Comparison of ENCODE assay signal across 13 cellular contexts in the genomic region with DNA sequence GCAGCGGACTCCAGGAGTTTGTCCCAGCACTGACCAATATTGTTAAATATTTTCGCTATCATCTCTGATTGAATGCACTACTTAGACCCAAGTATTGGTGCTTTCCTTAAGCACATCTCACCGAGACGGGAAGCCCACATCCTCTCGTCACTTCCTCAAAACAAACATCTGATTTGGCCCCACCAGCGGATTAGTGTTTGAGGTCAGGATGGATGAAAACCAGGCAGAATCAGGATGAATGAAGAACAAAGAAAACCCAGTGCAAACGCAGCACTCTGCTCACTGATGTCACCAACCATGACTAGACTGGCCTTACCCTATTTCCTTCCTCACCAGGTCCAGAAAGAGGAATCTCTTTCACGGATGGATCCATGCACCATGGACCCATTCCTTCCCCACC. TPM values are rescaled to one million over a fixed set of nuclear protein-coding genes. Genes with fewer than 3 reads are reported as not detected.
A peak's percentile ranks its signal among the peaks of the same experiment; 100 is the strongest.
DNase-seq lines count a peak whose midpoint lies in the region; ATAC-seq and TF ChIP-seq lines count a peak whose summit lies in the region.
"Had no signal": no experiment of that assay in that cellular context is flagged by ENCODE, and none has a peak within 500 bp of the region (broad histone marks: within the 10 kb centered on the region; RNA-seq: fewer than 3 reads in every experiment).

No MANE protein-coding gene starts in this region.

- no peaks in the 10 kb centered on the region for H4K20me1 ChIP-seq in OCI-LY7 (ENCODE audit: insufficient read depth, low read length)

- H3K4me3 Mint-ChIP-seq in activated naive CD4-positive, alpha-beta T cell treated with anti-CD3 and anti-CD28 coated beads for 36 hours: no peak overlapping the region
- peak overlapping the region; percentile 4 for H3K4me3 Mint-ChIP-seq in activated T-helper 2 cell treated with anti-CD3 and anti-CD28 coated beads, Interferon-gamma antibody, Interleukin-2, Interleukin-4, amounts not matched to agents 10 μg/mL and 5 μg/mL and 100 μg/mL, durations not matched to agents 14 hours and 24 hours and 36 hours (ENCODE audit: low read depth)
- H3K4me3 Mint-ChIP-seq in natural killer cell treated with Interleukin-12 subunit alpha and Interleukin-12 subunit beta and Interleukin-15 and Interleukin-18, amount 100 ng/mL, for 72 hours: peak overlapping the region; percentile 22
- no peak overlapping the region for H3K4me3 Mint-ChIP-seq in progenitor cell of endocrine pancreas (ENCODE audit: low read depth)

- no peaks in the 10 kb centered on the region for H3K27me3 Mint-ChIP-seq in activated naive CD4-positive, alpha-beta T cell treated with anti-CD3 and anti-CD28 coated beads for 36 hours (ENCODE audit: low read depth)
- H3K27me3 Mint-ChIP-seq in activated T-helper 2 cell treated with anti-CD3 and anti-CD28 coated beads, Interferon-gamma antibody, Interleukin-2, Interleukin-4, amounts not matched to agents 10 μg/mL and 5 μg/mL and 100 μg/mL, durations not matched to agents 14 hours and 24 hours and 36 hours (ENCODE audit: low read depth): no peaks in the 10 kb centered on the region
- no peaks in the 10 kb centered on the region for H3K27me3 Mint-ChIP-seq in natural killer cell treated with Interleukin-12 subunit alpha and Interleukin-12 subunit beta and Interleukin-15 and Interleukin-18, amount 100 ng/mL, for 72 hours
- peaks cover 18% of the 10 kb centered on the region for H3K27me3 Mint-ChIP-seq in progenitor cell of endocrine pancreas

- no peaks in the 10 kb centered on the region for H3K9me2 ChIP-seq in OCI-LY7 (ENCODE audit: insufficient read depth, low read length)

- H3K9me3 ChIP-seq in OCI-LY7 (ENCODE audit: low read length): no peaks in the 10 kb centered on the region
- H3K9me3 ChIP-seq: HAP-1 had no signal

- ATAC-seq in natural killer cell treated with Interleukin-12 subunit alpha and Interleukin-12 subunit beta and Interleukin-15 and Interleukin-18, amount 100 ng/mL, for 72 hours: no peak

- no peaks in the 10 kb centered on the region for H3K79me2 ChIP-seq in OCI-LY7 (ENCODE audit: insufficient read depth, low read depth, low read length)

- peaks cover 5% of the 10 kb centered on the region for H3K9me3 Mint-ChIP-seq in activated naive CD4-positive, alpha-beta T cell treated with anti-CD3 and anti-CD28 coated beads for 36 hours
- H3K9me3 Mint-ChIP-seq in activated T-helper 2 cell treated with anti-CD3 and anti-CD28 coated beads, Interferon-gamma antibody, Interleukin-2, Interleukin-4, amounts not matched to agents 10 μg/mL and 5 μg/mL and 100 μg/mL, durations not matched to agents 14 hours and 24 hours and 36 hours: no peaks in the 10 kb centered on the region
- no peaks in the 10 kb centered on the region for H3K9me3 Mint-ChIP-seq in natural killer cell treated with Interleukin-12 subunit alpha and Interleukin-12 subunit beta and Interleukin-15 and Interleukin-18, amount 100 ng/mL, for 72 hours
- H3K9me3 Mint-ChIP-seq in progenitor cell of endocrine pancreas (ENCODE audit: low read depth): no peaks in the 10 kb centered on the region

- DNase-seq in activated naive CD4-positive, alpha-beta T cell treated with anti-CD3 and anti-CD28 coated beads for 36 hours: peak; percentile 70
- DNase-seq in activated naive CD4-positive, alpha-beta T cell treated with anti-CD3 and anti-CD28 coated beads, Interleukin-2, amount 50 U/mL, for 16 hours: no peak
- peak; percentile 33 for DNase-seq in OCI-LY7 (ENCODE audit: low spot score)
- peak; percentile 21 for DNase-seq in activated T-helper 2 cell treated with anti-CD3 and anti-CD28 coated beads, Interferon-gamma antibody, Interleukin-2, Interleukin-4, amounts not matched to agents 10 μg/mL and 5 μg/mL and 100 μg/mL, durations not matched to agents 14 hours and 24 hours and 36 hours (ENCODE audit: low spot score)
- no peak for DNase-seq in natural killer cell treated with Interleukin-12 subunit alpha and Interleukin-12 subunit beta and Interleukin-15 and Interleukin-18, amount 100 ng/mL, for 72 hours (ENCODE audit: low spot score)
- no peak for DNase-seq in progenitor cell of endocrine pancreas (ENCODE audit: low spot score, unreplicated experiment)
- DNase-seq in ureter (ENCODE audit: low spot score): no peak
- DNase-seq in amniotic stem cell (lab: John Stamatoyannopoulos, UW): no peak
- DNase-seq: KG1, NCI-H345, occipital lobe, SHP77 had no signal

- CTCF ChIA-PET in activated naive CD4-positive, alpha-beta T cell treated with anti-CD3 and anti-CD28 coated beads for 36 hours (lab: Charles Lee): no interaction called here
- CTCF ChIA-PET in OCI-LY7 (lab: Charles Lee; ENCODE audit: unreplicated experiment): no interaction called here

- H3K27ac ChIP-seq in OCI-LY7 (ENCODE audit: low read depth, low read length, poor library complexity, severe bottlenecking): no peak overlapping the region

- peaks cover 7% of the 10 kb centered on the region for H3K4me1 ChIP-seq in OCI-LY7 (ENCODE audit: insufficient read depth, low read length, poor library complexity, severe bottlenecking)

- intact Hi-C loops in activated naive CD4-positive, alpha-beta T cell treated with anti-CD3 and anti-CD28 coated beads for 36 hours (cut with micrococcal nuclease): no loop called here
- intact Hi-C loops in OCI-LY7 (cut with micrococcal nuclease; ENCODE audit: unreplicated experiment): loop anchor here (10.0 kb wide), 1 partner anchor 61 kb away; no protein-coding TSS in a partner anchor
- intact Hi-C loops in activated T-helper 2 cell treated with anti-CD3 and anti-CD28 coated beads, Interferon-gamma antibody, Interleukin-2, Interleukin-4, amounts not matched to agents 10 μg/mL and 5 μg/mL and 100 μg/mL, durations not matched to agents 14 hours and 24 hours and 36 hours (cut with micrococcal nuclease): no loop called here

- no peaks in the 10 kb centered on the region for H3K36me3 ChIP-seq in OCI-LY7 (ENCODE audit: insufficient read depth, low read length)
- H3K36me3 ChIP-seq: HAP-1 had no signal

- no TSS peak for BruUV-seq in OCI-LY7 (replicated peaks; lab: Mats Ljungman, UMichigan)

- H3K36me3 Mint-ChIP-seq in activated naive CD4-positive, alpha-beta T cell treated with anti-CD3 and anti-CD28 coated beads for 36 hours (ENCODE audit: low read depth): peaks cover 6% of the 10 kb centered on the region
- H3K36me3 Mint-ChIP-seq in activated T-helper 2 cell treated with anti-CD3 and anti-CD28 coated beads, Interferon-gamma antibody, Interleukin-2, Interleukin-4, amounts not matched to agents 10 μg/mL and 5 μg/mL and 100 μg/mL, durations not matched to agents 14 hours and 24 hours and 36 hours (ENCODE audit: low read depth): peaks cover 64% of the 10 kb centered on the region
- H3K36me3 Mint-ChIP-seq in natural killer cell treated with Interleukin-12 subunit alpha and Interleukin-12 subunit beta and Interleukin-15 and Interleukin-18, amount 100 ng/mL, for 72 hours: peaks cover 24% of the 10 kb centered on the region
- H3K36me3 Mint-ChIP-seq in progenitor cell of endocrine pancreas (ENCODE audit: insufficient read depth): peaks cover 5% of the 10 kb centered on the region

- no peak for TF ChIP-seq CTCF in OCI-LY7 (conservative IDR thresholded peaks at IDR 0.05; ENCODE audit: low read length)
- TF ChIP-seq CTCF in progenitor cell of endocrine pancreas (IDR thresholded peaks at IDR 0.05; ENCODE audit: unreplicated experiment): no peak

- POLR2A ChIA-PET in OCI-LY7 (lab: Charles Lee): no interaction called here

- H2AFZ ChIP-seq in OCI-LY7 (ENCODE audit: low read length): 0 out of 2 replicates have a peak overlapping the region, but pooled peaks have one; percentile 39

- no peak overlapping the region for H3K4me3 ChIP-seq in OCI-LY7 (ENCODE audit: low read depth, low read length, poor library complexity, severe bottlenecking)
- H3K4me3 ChIP-seq: HAP-1 had no signal

- H3K27ac Mint-ChIP-seq in activated naive CD4-positive, alpha-beta T cell treated with anti-CD3 and anti-CD28 coated beads for 36 hours: peak overlapping the region; percentile 26
- H3K27ac Mint-ChIP-seq in activated T-helper 2 cell treated with anti-CD3 and anti-CD28 coated beads, Interferon-gamma antibody, Interleukin-2, Interleukin-4, amounts not matched to agents 10 μg/mL and 5 μg/mL and 100 μg/mL, durations not matched to agents 14 hours and 24 hours and 36 hours: peak overlapping the region; percentile 18
- peak overlapping the region in 1 of 2 donors; percentile 9 for H3K27ac Mint-ChIP-seq in natural killer cell treated with Interleukin-12 subunit alpha and Interleukin-12 subunit beta and Interleukin-15 and Interleukin-18, amount 100 ng/mL, for 72 hours
- H3K27ac Mint-ChIP-seq in progenitor cell of endocrine pancreas: no peak overlapping the region

- H3K4me2 ChIP-seq in OCI-LY7 (ENCODE audit: low read length): peak overlapping the region; percentile 48

- H3K4me1 Mint-ChIP-seq in activated naive CD4-positive, alpha-beta T cell treated with anti-CD3 and anti-CD28 coated beads for 36 hours (ENCODE audit: low read depth): peaks cover 38% of the 10 kb centered on the region
- H3K4me1 Mint-ChIP-seq in activated T-helper 2 cell treated with anti-CD3 and anti-CD28 coated beads, Interferon-gamma antibody, Interleukin-2, Interleukin-4, amounts not matched to agents 10 μg/mL and 5 μg/mL and 100 μg/mL, durations not matched to agents 14 hours and 24 hours and 36 hours (ENCODE audit: low read depth): peaks cover 20% of the 10 kb centered on the region
- H3K4me1 Mint-ChIP-seq in natural killer cell treated with Interleukin-12 subunit alpha and Interleukin-12 subunit beta and Interleukin-15 and Interleukin-18, amount 100 ng/mL, for 72 hours (ENCODE audit: low read depth in 2 of 2): peaks cover 29 to 34% of the 10 kb centered on the region in 2 donors
- peaks cover 10% of the 10 kb centered on the region for H3K4me1 Mint-ChIP-seq in progenitor cell of endocrine pancreas (ENCODE audit: low read depth)

RNA-seq across cellular contexts. Expression of a gene that starts 6.0 kb away (rescaled TPM):
- 1 to 10 TPM; 7.1 to 7.4 TPM for total RNA-seq in activated naive CD4-positive, alpha-beta T cell treated with anti-CD3 and anti-CD28 coated beads for 36 hours
- total RNA-seq in OCI-LY7 (2014; rRNA removed; shearing (Covaris generic)): 0.41 TPM in 1 of 2 replicates, not detected in the other
- total RNA-seq in OCI-LY7 (2022): 0.57 and 0.76 TPM in 2 replicates
- total RNA-seq in activated T-helper 2 cell treated with anti-CD3 and anti-CD28 coated beads, Interferon-gamma antibody, Interleukin-2, Interleukin-4, amounts not matched to agents 10 μg/mL and 5 μg/mL and 100 μg/mL, durations not matched to agents 14 hours and 24 hours and 36 hours: 19.9 and 21.2 TPM in 2 replicates
- total RNA-seq in natural killer cell treated with Interleukin-12 subunit alpha and Interleukin-12 subunit beta and Interleukin-15 and Interleukin-18, amount 100 ng/mL, for 72 hours: 100 to 1,000 TPM in 1 of 2 donors, 10 to 100 TPM in 1; 83.6 to 172 TPM
- 10.5 and 12.5 TPM in 2 replicates for total RNA-seq in progenitor cell of endocrine pancreas
- 9.6 TPM for total RNA-seq in ureter

RNA-seq across cellular contexts. Expression of a gene that starts 24.4 kb away (rescaled TPM):
- total RNA-seq in activated naive CD4-positive, alpha-beta T cell treated with anti-CD3 and anti-CD28 coated beads for 36 hours: under 1 TPM; 0.64 to 0.67 TPM
- 0.05 TPM in 1 of 2 replicates, not detected in the other for total RNA-seq in OCI-LY7 (2014; rRNA removed; shearing (Covaris generic))
- total RNA-seq in OCI-LY7 (2022) (not detected in 2 replicates), progenitor cell of endocrine pancreas (60.9 and 71.6 TPM in 2 replicates), ureter (6.6 TPM)
- 0.39 and 0.44 TPM in 2 replicates for total RNA-seq in activated T-helper 2 cell treated with anti-CD3 and anti-CD28 coated beads, Interferon-gamma antibody, Interleukin-2, Interleukin-4, amounts not matched to agents 10 μg/mL and 5 μg/mL and 100 μg/mL, durations not matched to agents 14 hours and 24 hours and 36 hours
- under 1 TPM; 0.59 TPM for total RNA-seq in natural killer cell treated with Interleukin-12 subunit alpha and Interleukin-12 subunit beta and Interleukin-15 and Interleukin-18, amount 100 ng/mL, for 72 hours

RNA-seq across cellular contexts. Expression of a gene that starts 44.6 kb away (rescaled TPM):
- 10 to 100 TPM; 11.4 to 11.8 TPM for total RNA-seq in activated naive CD4-positive, alpha-beta T cell treated with anti-CD3 and anti-CD28 coated beads for 36 hours
- total RNA-seq in OCI-LY7 (2014; rRNA removed; shearing (Covaris generic)): 91.1 and 98.1 TPM in 2 replicates
- 28.5 and 31.0 TPM in 2 replicates for total RNA-seq in OCI-LY7 (2022)
- total RNA-seq in activated T-helper 2 cell treated with anti-CD3 and anti-CD28 coated beads, Interferon-gamma antibody, Interleukin-2, Interleukin-4, amounts not matched to agents 10 μg/mL and 5 μg/mL and 100 μg/mL, durations not matched to agents 14 hours and 24 hours and 36 hours: 17.7 and 19.1 TPM in 2 replicates
- 10 to 100 TPM; 24.9 to 25.3 TPM for total RNA-seq in natural killer cell treated with Interleukin-12 subunit alpha and Interleukin-12 subunit beta and Interleukin-15 and Interleukin-18, amount 100 ng/mL, for 72 hours
- 87.5 and 88.9 TPM in 2 replicates for total RNA-seq in progenitor cell of endocrine pancreas
- total RNA-seq in ureter: 30.2 TPM

RNA-seq across cellular contexts. Expression of a gene that starts 51.9 kb away (rescaled TPM):
- total RNA-seq in activated naive CD4-positive, alpha-beta T cell treated with anti-CD3 and anti-CD28 coated beads for 36 hours: not detected
- not detected in 2 replicates for total RNA-seq in OCI-LY7 (2014; rRNA removed; shearing (Covaris generic))
- total RNA-seq in OCI-LY7 (2022) (not detected in 2 replicates), progenitor cell of endocrine pancreas (not detected in 2 replicates), ureter (not detected)
- not detected in 2 replicates for total RNA-seq in activated T-helper 2 cell treated with anti-CD3 and anti-CD28 coated beads, Interferon-gamma antibody, Interleukin-2, Interleukin-4, amounts not matched to agents 10 μg/mL and 5 μg/mL and 100 μg/mL, durations not matched to agents 14 hours and 24 hours and 36 hours
- total RNA-seq in natural killer cell treated with Interleukin-12 subunit alpha and Interleukin-12 subunit beta and Interleukin-15 and Interleukin-18, amount 100 ng/mL, for 72 hours: not detected
- total RNA-seq: occipital lobe had no signal

RNA-seq across cellular contexts. Expression of a gene that starts 52.1 kb away (rescaled TPM):
- total RNA-seq in activated naive CD4-positive, alpha-beta T cell treated with anti-CD3 and anti-CD28 coated beads for 36 hours: under 1 TPM; 0.21 to 0.27 TPM
- 0.36 and 0.73 TPM in 2 replicates for total RNA-seq in OCI-LY7 (2014; rRNA removed; shearing (Covaris generic))
- total RNA-seq in OCI-LY7 (2022): 0.61 and 0.85 TPM in 2 replicates
- total RNA-seq in activated T-helper 2 cell treated with anti-CD3 and anti-CD28 coated beads, Interferon-gamma antibody, Interleukin-2, Interleukin-4, amounts not matched to agents 10 μg/mL and 5 μg/mL and 100 μg/mL, durations not matched to agents 14 hours and 24 hours and 36 hours: 0.32 and 0.46 TPM in 2 replicates
- 1 to 10 TPM; 1.1 to 1.8 TPM for total RNA-seq in natural killer cell treated with Interleukin-12 subunit alpha and Interleukin-12 subunit beta and Interleukin-15 and Interleukin-18, amount 100 ng/mL, for 72 hours
- 0.64 and 0.79 TPM in 2 replicates for total RNA-seq in progenitor cell of endocrine pancreas
- total RNA-seq in ureter: 1.0 TPM
- total RNA-seq: occipital lobe had no signal

Comparison
In these comparisons a context has a peak if more than half of its experiments do, and no peak if none do; other contexts are left out.
1. DNase-seq: peak in activated naive CD4-positive, alpha-beta T cell treated with anti-CD3 and anti-CD28 coated beads for 36 hours (single experiment), OCI-LY7 (single experiment) and activated T-helper 2 cell treated with anti-CD3 and anti-CD28 coated beads, Interferon-gamma antibody, Interleukin-2, Interleukin-4, amounts not matched to agents 10 μg/mL and 5 μg/mL and 100 μg/mL, durations not matched to agents 14 hours and 24 hours and 36 hours (single experiment); none in activated naive CD4-positive, alpha-beta T cell treated with anti-CD3 and anti-CD28 coated beads, Interleukin-2, amount 50 U/mL, for 16 hours (single experiment), natural killer cell treated with Interleukin-12 subunit alpha and Interleukin-12 subunit beta and Interleukin-15 and Interleukin-18, amount 100 ng/mL, for 72 hours (single experiment), progenitor cell of endocrine pancreas (single experiment), ureter (single experiment) and amniotic stem cell (single experiment).
2. H3K4me3 Mint-ChIP-seq: peak in activated T-helper 2 cell treated with anti-CD3 and anti-CD28 coated beads, Interferon-gamma antibody, Interleukin-2, Interleukin-4, amounts not matched to agents 10 μg/mL and 5 μg/mL and 100 μg/mL, durations not matched to agents 14 hours and 24 hours and 36 hours (single experiment) and natural killer cell treated with Interleukin-12 subunit alpha and Interleukin-12 subunit beta and Interleukin-15 and Interleukin-18, amount 100 ng/mL, for 72 hours (single experiment); none in activated naive CD4-positive, alpha-beta T cell treated with anti-CD3 and anti-CD28 coated beads for 36 hours (single experiment) and progenitor cell of endocrine pancreas (single experiment).